13 cellular contexts compared by ENCODE assay signal in the genomic region with DNA sequence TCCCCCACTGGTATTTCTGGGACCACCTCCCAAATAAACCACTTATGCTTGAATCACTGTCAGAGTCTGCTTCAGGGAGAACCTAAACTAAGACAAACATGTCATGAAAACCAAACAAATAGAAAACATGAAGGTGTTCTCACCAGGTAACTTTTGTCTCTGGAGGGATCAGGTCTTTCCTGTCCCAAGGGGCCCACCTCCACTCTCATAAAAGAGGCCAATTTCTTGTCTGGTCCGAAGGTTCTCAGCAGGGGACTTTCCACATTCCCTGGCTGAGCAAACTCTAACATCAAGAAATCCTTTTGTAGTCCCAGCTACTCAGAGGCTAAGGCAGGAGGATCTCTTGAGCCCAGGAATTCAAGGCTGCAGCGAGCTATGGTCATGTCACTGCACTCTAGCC. TPM values are rescaled to one million over a fixed set of nuclear protein-coding genes. Genes with fewer than 3 reads are reported as not detected.
DNase-seq lines count a peak whose midpoint lies in the region; ATAC-seq, FAIRE-seq and TF ChIP-seq lines count a peak whose summit lies in the region.
"Had no signal": no experiment of that assay in that cellular context is flagged by ENCODE, and none has a peak within 500 bp of the region (broad histone marks: within the 10 kb centered on the region; RNA-seq: fewer than 3 reads in every experiment).

No MANE protein-coding gene starts in this region.

- H3K27ac Mint-ChIP-seq in CD8-positive, alpha-beta T cell: no peak overlapping the region

- FAIRE-seq in keratinocyte (lab: Jason Lieb, UNC): no peak

- in situ Hi-C loops in transverse colon (cut with MboI; ENCODE audit: low pct_ligation_motif_present in 1 of 4, low pct_unique_long_range_greater_than_20kb in 1 of 4, low sequenced_read_pairs in 3 of 4): no loop called here

- no peaks in the 10 kb centered on the region for H3K79me2 ChIP-seq in keratinocyte (ENCODE audit: control insufficient read depth, insufficient read depth, low read length)

- H3K4me3 ChIP-seq in keratinocyte (ENCODE audit: control insufficient read depth in 2 of 3, extremely low read depth in 1 of 3, insufficient read depth in 2 of 3, low read depth in 1 of 3, low read length in 3 of 3) (no peak overlapping the region), transverse colon (peak overlapping the region in 1 of 4 donors; percentile 13)
- H3K4me3 ChIP-seq in CD8-positive, alpha-beta T cell (ENCODE audit: low read depth, low read length): no peak overlapping the region
- H3K4me3 ChIP-seq: adrenal gland had no signal

- peaks cover 12% of the 10 kb centered on the region for H3K27me3 Mint-ChIP-seq in CD8-positive, alpha-beta T cell (ENCODE audit: low read depth)

- peak overlapping the region; percentile 59 for H3K4me2 ChIP-seq in keratinocyte (ENCODE audit: control insufficient read depth, extremely low read depth, insufficient read depth, low read depth, low read length)

- H3K9me3 ChIP-seq in keratinocyte (ENCODE audit: control insufficient read depth, low read depth, low read length) (no peaks in the 10 kb centered on the region), transverse colon (no peaks in the 10 kb centered on the region)
- H3K9me3 ChIP-seq in CD8-positive, alpha-beta T cell (ENCODE audit: low read length): no peaks in the 10 kb centered on the region
- H3K9me3 ChIP-seq: adrenal gland had no signal

- no peak for ATAC-seq in CD8-positive, alpha-beta T cell
- ATAC-seq in HG03108 (IDR thresholded peaks at IDR 0.05; ENCODE audit: unreplicated experiment): no peak
- no peak for ATAC-seq in left ventricle myocardium superior

- no peak overlapping the region for H2AFZ ChIP-seq in keratinocyte (ENCODE audit: control insufficient read depth, low read length)

- no peak overlapping the region for H3K27ac ChIP-seq in keratinocyte (ENCODE audit: control insufficient read depth, insufficient read depth, low read length)
- peak overlapping the region; percentile 14 to 76 (median 61) for H3K27ac ChIP-seq in transverse colon
- no peak overlapping the region for H3K27ac ChIP-seq in CD8-positive, alpha-beta T cell (ENCODE audit: low read depth, low read length)
- H3K27ac ChIP-seq: adrenal gland had no signal

- no peak overlapping the region for H3K4me3 Mint-ChIP-seq in CD8-positive, alpha-beta T cell

- POLR2A ChIA-PET in CD8-positive, alpha-beta T cell (lab: Charles Lee): no interaction called here

- H3K27me3 ChIP-seq in keratinocyte (ENCODE audit: control insufficient read depth, extremely low read depth, insufficient read depth, low read length): no peaks in the 10 kb centered on the region
- no peaks in the 10 kb centered on the region for H3K27me3 ChIP-seq in transverse colon
- no peaks in the 10 kb centered on the region for H3K27me3 ChIP-seq in CD8-positive, alpha-beta T cell (ENCODE audit: insufficient read depth, low read length)

- no peaks in the 10 kb centered on the region for H4K20me1 ChIP-seq in keratinocyte (ENCODE audit: control insufficient read depth, extremely low read depth, insufficient read depth, low read length)

- DNase-seq in SIG-M5 treated with dmso at 0.1 percent for 504 hours (lab: John Stamatoyannopoulos, UW; ENCODE audit: unreplicated experiment): peak; percentile 10
- DNase-seq in SIG-M5 (lab: John Stamatoyannopoulos, UW): no peak
- peak; percentile 78 for DNase-seq in NCI-H69 (lab: John Stamatoyannopoulos, UW)
- DNase-seq in keratinocyte (ENCODE audit: low read depth, low spot score): no peak
- no peak for DNase-seq in transverse colon
- no peak for DNase-seq in CD8-positive, alpha-beta T cell
- DNase-seq in left ventricle myocardium superior: no peak
- DNase-seq: central memory CD4-positive, alpha-beta T cell; hippocampal formation; occipital lobe; stimulated activated CD4-positive, alpha-beta T cell treated with anti-CD3 and anti-CD28 coated beads, Interleukin-2, amount 100 ng/mL, for 24 hours had no signal

- no peak for TF ChIP-seq POLR2A in transverse colon (IDR thresholded peaks at IDR 0.05)

- H3K36me3 ChIP-seq in keratinocyte (ENCODE audit: control insufficient read depth in 2 of 2, extremely low read depth in 1 of 2, insufficient read depth in 2 of 2, low read length in 2 of 2) (no peaks in the 10 kb centered on the region), transverse colon (no peaks in the 10 kb centered on the region)
- H3K36me3 ChIP-seq in CD8-positive, alpha-beta T cell (ENCODE audit: insufficient read depth, low read length): no peaks in the 10 kb centered on the region
- H3K36me3 ChIP-seq: adrenal gland had no signal

- intact Hi-C loops in transverse colon (cut with DNase I; ENCODE audit: low total_unique reads) (no loop called here), left ventricle myocardium superior (cut with micrococcal nuclease) (no loop called here)
- intact Hi-C loops in CD8-positive, alpha-beta T cell (cut with DNase I, micrococcal nuclease): no loop called here

- TF ChIP-seq CTCF in keratinocyte (optimal IDR thresholded peaks at IDR 0.05 in 1 of 3, IDR thresholded peaks at IDR 0.05 in 1 of 3, conservative IDR thresholded peaks at IDR 0.05 in 1 of 3; ENCODE audit: extremely low read depth in 1 of 3, insufficient read depth in 2 of 3, low read length in 3 of 3) (no peak), transverse colon (IDR thresholded peaks at IDR 0.05) (no peak)
- TF ChIP-seq CTCF in CD8-positive, alpha-beta T cell (IDR thresholded peaks at IDR 0.05): no peak

- H3K4me1 ChIP-seq in keratinocyte (ENCODE audit: control insufficient read depth, extremely low read depth, insufficient read depth, low read length) (peaks cover 24% of the 10 kb centered on the region), transverse colon (peaks cover 0 to 17% (median 5%) of the 10 kb centered on the region in 4 donors)
- peaks cover 10% of the 10 kb centered on the region for H3K4me1 ChIP-seq in CD8-positive, alpha-beta T cell (ENCODE audit: insufficient read depth, low read length)

- no peaks in the 10 kb centered on the region for H3K9me1 ChIP-seq in keratinocyte (ENCODE audit: control insufficient read depth, extremely low read depth, insufficient read depth, low read length)

- 56% methylated on average over 2 of the region's 2 CpGs; no CpG with 5 or more reads in 1 of the 2 donors for WGBS in transverse colon (ENCODE audit: low coverage in 1 of 2), 2 donors

- no peak overlapping the region for H3K9ac ChIP-seq in keratinocyte (ENCODE audit: control insufficient read depth, extremely low read depth, insufficient read depth, low read length)

- TF ChIP-seq EP300 in transverse colon (IDR thresholded peaks at IDR 0.05; ENCODE audit: low read depth): no peak

- H3K36me3 Mint-ChIP-seq in CD8-positive, alpha-beta T cell: no peaks in the 10 kb centered on the region

- dilution Hi-C loops in keratinocyte (cut with MboI; ENCODE audit: extremely low pct_ligation_motif_present, low sequenced_read_pairs): no loop called here

- CTCF ChIA-PET in CD8-positive, alpha-beta T cell (lab: Charles Lee): interaction anchor here (1.1 kb wide), 1 partner anchor 16 kb away, joined by 3 read pairs; no protein-coding TSS in a partner anchor

- peaks cover 15% of the 10 kb centered on the region for H3K4me1 Mint-ChIP-seq in CD8-positive, alpha-beta T cell (ENCODE audit: low read depth)

- H3K9me3 Mint-ChIP-seq in CD8-positive, alpha-beta T cell: no peaks in the 10 kb centered on the region

RNA-seq across cellular contexts. Expression of gene FOXP4, which starts 8.8 kb away (rescaled TPM):
- polyA plus RNA-seq in keratinocyte: 0.93 to 4.3 TPM (median 1.1 TPM) in 3 replicates
- 1.7 TPM for polyA plus RNA-seq in keratinocyte (2011; ENCODE audit: low read depth)
- 2.0 and 5.2 TPM in 2 replicates for polyA plus RNA-seq in keratinocyte (2011; cell fraction: cytosol; rRNA removed)
- polyA plus RNA-seq in keratinocyte (2011; cell fraction: nucleus; rRNA removed): 5.1 and 7.1 TPM in 2 replicates
- 6.1 and 13.3 TPM in 2 replicates for polyA plus RNA-seq in keratinocyte (2012; ENCODE audit: low replicate concordance)
- 1.9 to 12.7 TPM (median 2.2 TPM) in 3 replicates for polyA minus RNA-seq in keratinocyte
- 13.4 TPM for polyA minus RNA-seq in keratinocyte (2011; cell fraction: cytosol; rRNA and poly(A)+ RNA removed)
- polyA minus RNA-seq in keratinocyte (2011; cell fraction: nucleus; rRNA and poly(A)+ RNA removed): 4.2 and 4.9 TPM in 2 replicates
- total RNA-seq in transverse colon (10 to 100 TPM; 13.8 to 45.6 (median 17.2) TPM), left ventricle myocardium superior (16.8 TPM)
- total RNA-seq in CD8-positive, alpha-beta T cell: 10 to 100 TPM in 1 of 2 experiments, 1 to 10 TPM in 1; 9.9 to 11.4 TPM

Comparison
In these comparisons a context has a peak if more than half of its experiments do, and no peak if none do; other contexts are left out.
1. DNase-seq: peak in SIG-M5 treated with dmso at 0.1 percent for 504 hours (single experiment) and NCI-H69 (single experiment); none in SIG-M5 (single experiment), keratinocyte (single experiment), transverse colon (single experiment), CD8-positive, alpha-beta T cell (0 of 7) and left ventricle myocardium superior (single experiment).
2. H3K27ac ChIP-seq: peak in transverse colon (4 of 4); none in keratinocyte (single experiment) and CD8-positive, alpha-beta T cell (single experiment).